Comparison of ENCODE assay signal across 8 cellular contexts in the genomic region with DNA sequence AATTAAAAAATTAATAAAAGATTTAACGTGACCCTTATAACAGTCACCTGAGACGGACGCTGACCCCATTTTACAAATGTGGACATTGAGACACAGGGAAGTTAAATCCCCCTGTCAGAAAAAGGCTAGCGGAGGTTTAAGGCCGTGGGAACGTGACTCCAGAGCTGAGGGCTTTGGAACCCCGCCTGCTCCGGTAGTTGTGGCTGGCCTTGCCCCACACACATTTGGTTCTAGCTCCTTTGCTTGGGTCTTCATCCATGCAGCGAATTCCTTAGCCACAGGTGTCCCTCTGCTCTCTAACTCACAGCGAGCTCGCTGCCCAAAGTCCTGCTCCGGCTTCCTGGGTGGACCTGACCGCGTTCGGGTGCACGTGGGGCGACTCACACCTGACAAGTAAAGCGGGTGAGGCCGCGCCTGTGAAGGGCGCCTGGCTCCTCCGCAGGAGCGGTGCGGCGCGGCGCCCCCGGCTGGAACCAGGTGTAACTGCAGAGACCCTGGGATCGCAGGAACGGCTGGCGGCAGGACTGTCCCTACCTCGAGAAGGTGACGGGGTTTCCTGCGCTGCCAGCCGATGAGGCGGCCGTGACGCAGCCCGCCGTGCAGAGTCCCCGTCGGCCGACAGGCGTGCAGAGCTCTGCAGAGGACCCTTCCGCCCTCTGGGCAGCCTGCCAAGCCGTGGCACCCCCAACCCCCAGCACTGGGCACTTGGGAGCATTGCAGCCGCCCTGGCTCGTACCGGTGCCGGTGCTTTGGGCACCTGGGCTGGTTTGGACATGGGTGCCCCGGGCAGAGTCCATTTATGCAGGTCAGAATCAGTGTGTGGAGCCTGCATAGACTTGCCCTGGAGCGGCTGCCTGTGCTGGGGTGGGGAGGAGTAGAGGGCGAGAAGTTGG. TPM values are rescaled to one million over a fixed set of nuclear protein-coding genes. Genes with fewer than 3 reads are reported as not detected.
DNase-seq lines count a peak whose midpoint lies in the region; ATAC-seq and TF ChIP-seq lines count a peak whose summit lies in the region.

No MANE protein-coding gene starts in this region.

- H3K79me2 ChIP-seq in OCI-LY3 (ENCODE audit: low read length): no peaks in the 10 kb centered on the region

- TF ChIP-seq CTCF in OCI-LY3 (IDR thresholded peaks at IDR 0.05; ENCODE audit: low read depth, low read length) (peak; percentile 69), cardiac muscle cell (IDR thresholded peaks at IDR 0.05; ENCODE audit: low read depth, low read length) (peak; percentile 61), prostate gland (IDR thresholded peaks at IDR 0.05) (peak; percentile 32 to 84 (median 54))

- TF ChIP-seq POLR2A in prostate gland (IDR thresholded peaks at IDR 0.05): no peak

- intact Hi-C loops in prostate gland (cut with DNase I): no loop called here

- H3K27me3 ChIP-seq in OCI-LY3 (ENCODE audit: low read depth, low read length) (peaks cover 33% of the 10 kb centered on the region), cardiac muscle cell (peaks cover 26% of the 10 kb centered on the region), prostate gland (replicated peaks; ENCODE audit: insufficient read depth) (no peaks in the 10 kb centered on the region)

- H3K27ac ChIP-seq in OCI-LY3 (ENCODE audit: low read length) (no peak overlapping the region), cardiac muscle cell (no peak overlapping the region), prostate gland (no peak overlapping the region)

- 20% methylated on average over 46 of the region's 53 CpGs for WGBS in prostate gland

- H3K36me3 ChIP-seq in OCI-LY3 (replicated peaks; ENCODE audit: low read depth, low read length) (no peaks in the 10 kb centered on the region), cardiac muscle cell (no peaks in the 10 kb centered on the region), prostate gland (no peaks in the 10 kb centered on the region)

- peak; percentile 70 for DNase-seq in NCI-H82 (lab: John Stamatoyannopoulos, UW)
- DNase-seq in NCI-H82 treated with DMSO at 0.1 percent for 48 hours (lab: John Stamatoyannopoulos, UW; ENCODE audit: unreplicated experiment): no peak
- peak; percentile 83 for DNase-seq in activated gamma-delta T cell (lab: John Stamatoyannopoulos, UW)
- peak in 1 of 2 donors; percentile 84 for DNase-seq in cardiac muscle cell (ENCODE audit: low read depth in 1 of 2, low spot score in 1 of 2)
- DNase-seq in prostate gland (ENCODE audit: low spot score): peak; percentile 64
- peak; percentile 65 for DNase-seq in ureter (ENCODE audit: low spot score)

- H3K4me2 ChIP-seq in OCI-LY3 (ENCODE audit: low read length): peak overlapping the region; percentile 90

- peak overlapping the region; percentile 78 for H3K4me3 ChIP-seq in OCI-LY3 (ENCODE audit: low read length)
- peak overlapping the region; percentile 18 for H3K4me3 ChIP-seq in cardiac muscle cell
- H3K4me3 ChIP-seq in prostate gland: peak overlapping the region; percentile 30 to 38

- no peaks in the 10 kb centered on the region for H4K20me1 ChIP-seq in OCI-LY3 (ENCODE audit: insufficient read depth, low read length)

- H2AFZ ChIP-seq in OCI-LY3 (ENCODE audit: low read depth, low read length): peak overlapping the region; percentile 59

- peak; percentile 72 for ATAC-seq in HG03280 (IDR thresholded peaks at IDR 0.05; ENCODE audit: unreplicated experiment)

- H3K9ac ChIP-seq in OCI-LY3 (ENCODE audit: low read length): peak overlapping the region; percentile 30

- H3K4me1 ChIP-seq in OCI-LY3 (ENCODE audit: low read length) (peaks cover 26% of the 10 kb centered on the region), cardiac muscle cell (ENCODE audit: low read depth) (peaks cover 8% of the 10 kb centered on the region), prostate gland (replicated peaks) (peaks cover 2% of the 10 kb centered on the region)

- no peaks in the 10 kb centered on the region for H3K9me3 ChIP-seq in OCI-LY3 (ENCODE audit: insufficient read depth, low read length)
- no peaks in the 10 kb centered on the region for H3K9me3 ChIP-seq in cardiac muscle cell (ENCODE audit: low read depth)
- no peaks in the 10 kb centered on the region for H3K9me3 ChIP-seq in prostate gland

RNA-seq across cellular contexts. Expression of gene PROC, which starts 2.4 kb away (rescaled TPM):
- total RNA-seq in cardiac muscle cell: not detected in 2 replicates
- polyA plus RNA-seq in cardiac muscle cell: not detected in 2 replicates
- total RNA-seq in prostate gland: not detected
- not detected for total RNA-seq in ureter

RNA-seq across cellular contexts. Expression of gene MAP3K2, which starts 28.1 kb away (rescaled TPM):
- total RNA-seq in cardiac muscle cell: 23.9 and 36.6 TPM in 2 replicates
- polyA plus RNA-seq in cardiac muscle cell: 40.2 and 56.9 TPM in 2 replicates
- 10 to 100 TPM; 61.6 to 63.8 TPM for total RNA-seq in prostate gland
- total RNA-seq in ureter: 73.2 TPM

Comparison
In these comparisons a context has a peak if more than half of its experiments do, and no peak if none do; other contexts are left out.
1. H3K4me3 ChIP-seq: peak in every context shown above with its lines; median percentile 78 in OCI-LY3; 34 in prostate gland; 18 in cardiac muscle cell.